31 cellular contexts compared by ENCODE assay signal in genomic region chr9:135328485-135329417, GRCh38.
DNase-seq lines count a peak whose midpoint lies in the region; ATAC-seq and TF ChIP-seq lines count a peak whose summit lies in the region.
"Had no signal": no experiment of that assay in that cellular context is flagged by ENCODE, and none has a peak within 500 bp of the region (broad histone marks: within the 10 kb centered on the region; RNA-seq: fewer than 3 reads in every experiment).

No MANE protein-coding gene starts in this region.

- H3K4me1 Mint-ChIP-seq in activated T-cell treated with anti-CD3 and anti-CD28 coated beads, Interleukin-2, amount 50 U/mL, for 72 hours (ENCODE audit: low read depth): no peaks in the 10 kb centered on the region
- H3K4me1 Mint-ChIP-seq in neural crest cell: peaks cover 5% of the 10 kb centered on the region
- H3K4me1 Mint-ChIP-seq: activated B cell treated with CpG ODN at 0.5 μM for 24 hours; activated naive CD4-positive, alpha-beta T cell treated with anti-CD3 and anti-CD28 coated beads, Interleukin-2, amount 10 ng/mL, durations not matched to agents 7 days and 5 days; stimulated activated naive CD8-positive, alpha-beta T cell treated with anti-CD3 and anti-CD28 coated beads, Interleukin-15, amount 100 ng/mL, for 72 hours had no signal

- no peaks in the 10 kb centered on the region for H3K27me3 ChIP-seq in aorta (ENCODE audit: control insufficient read depth in 1 of 2, insufficient read depth in 2 of 2, low read length in 1 of 2)
- H3K27me3 ChIP-seq: BLaER1, colonic mucosa, foreskin keratinocyte, hepatocyte had no signal

- no peak overlapping the region for H3K4me3 Mint-ChIP-seq in activated T-cell treated with anti-CD3 and anti-CD28 coated beads, Interleukin-2, amount 50 U/mL, for 72 hours
- no peak overlapping the region for H3K4me3 Mint-ChIP-seq in neural crest cell
- H3K4me3 Mint-ChIP-seq: activated B cell treated with CpG ODN at 0.5 μM for 24 hours; activated naive CD4-positive, alpha-beta T cell treated with anti-CD3 and anti-CD28 coated beads, Interleukin-2, amount 10 ng/mL, durations not matched to agents 7 days and 5 days; H9; nephron; stimulated activated naive CD8-positive, alpha-beta T cell treated with anti-CD3 and anti-CD28 coated beads, Interleukin-15, amount 100 ng/mL, for 72 hours had no signal

- no peaks in the 10 kb centered on the region for H3K4me1 ChIP-seq in aorta (ENCODE audit: control insufficient read depth in 1 of 2, insufficient read depth in 2 of 2, low read length in 2 of 2)
- H3K4me1 ChIP-seq: A549, breast epithelium, colonic mucosa, foreskin keratinocyte, tibial artery had no signal

- DNase-seq in activated T-cell treated with anti-CD3 and anti-CD28 coated beads, Interleukin-2, amount 50 U/mL, for 1 hour: peak; percentile 3
- no peak for DNase-seq in activated T-cell treated with anti-CD3 and anti-CD28 coated beads, Interleukin-2, amount 50 U/mL, for 72 hours
- DNase-seq in SK-N-DZ (ENCODE audit: low spot score): peak; percentile 22
- peak; percentile 0 for DNase-seq in neural crest cell (ENCODE audit: low read depth, low spot score)
- DNase-seq in aorta: peak; percentile 33 to 57
- no peak for DNase-seq in hippocampal formation (lab: John Stamatoyannopoulos, UW)
- no peak for DNase-seq in HK-2 (ENCODE audit: unreplicated experiment)
- DNase-seq: activated B cell treated with CpG ODN at 0.5 μM for 24 hours; activated naive CD4-positive, alpha-beta T cell treated with anti-CD3 and anti-CD28 coated beads, Interleukin-2, amount 10 ng/mL, durations not matched to agents 7 days and 5 days; activated T-cell treated with anti-CD3 and anti-CD28 coated beads for 4 hours; amniotic stem cell; colonic mucosa; COR-L47; DND-41; foreskin keratinocyte; stimulated activated CD4-positive, alpha-beta T cell treated with anti-CD3 and anti-CD28 coated beads, Interleukin-15, amount 100 ng/mL, for 24 hours; stimulated activated naive CD8-positive, alpha-beta T cell treated with anti-CD3 and anti-CD28 coated beads, Interleukin-15, amount 100 ng/mL, for 72 hours; T-helper 9 cell had no signal

- peaks cover 5% of the 10 kb centered on the region for H3K9me3 ChIP-seq in aorta (ENCODE audit: control insufficient read depth, low read length)
- H3K9me3 ChIP-seq: BLaER1, colonic mucosa had no signal

- H3K36me3 Mint-ChIP-seq in activated T-cell treated with anti-CD3 and anti-CD28 coated beads, Interleukin-2, amount 50 U/mL, for 72 hours (ENCODE audit: insufficient read depth in 2 of 2): no peaks in the 10 kb centered on the region
- H3K36me3 Mint-ChIP-seq in neural crest cell (ENCODE audit: low read depth): no peaks in the 10 kb centered on the region
- H3K36me3 Mint-ChIP-seq: activated naive CD4-positive, alpha-beta T cell treated with anti-CD3 and anti-CD28 coated beads, Interleukin-2, amount 10 ng/mL, durations not matched to agents 7 days and 5 days had no signal

- H3K9me3 Mint-ChIP-seq in activated T-cell treated with anti-CD3 and anti-CD28 coated beads, Interleukin-2, amount 50 U/mL, for 72 hours: no peaks in the 10 kb centered on the region
- H3K9me3 Mint-ChIP-seq in neural crest cell: peaks cover 4% of the 10 kb centered on the region
- H3K9me3 Mint-ChIP-seq: activated B cell treated with CpG ODN at 0.5 μM for 24 hours; activated naive CD4-positive, alpha-beta T cell treated with anti-CD3 and anti-CD28 coated beads, Interleukin-2, amount 10 ng/mL, durations not matched to agents 7 days and 5 days; stimulated activated naive CD8-positive, alpha-beta T cell treated with anti-CD3 and anti-CD28 coated beads, Interleukin-15, amount 100 ng/mL, for 72 hours had no signal

- no peaks in the 10 kb centered on the region for H3K27me3 Mint-ChIP-seq in activated T-cell treated with anti-CD3 and anti-CD28 coated beads, Interleukin-2, amount 50 U/mL, for 72 hours (ENCODE audit: low read depth)
- no peaks in the 10 kb centered on the region for H3K27me3 Mint-ChIP-seq in neural crest cell (ENCODE audit: low read depth)
- H3K27me3 Mint-ChIP-seq: activated B cell treated with CpG ODN at 0.5 μM for 24 hours; activated naive CD4-positive, alpha-beta T cell treated with anti-CD3 and anti-CD28 coated beads, Interleukin-2, amount 10 ng/mL, durations not matched to agents 7 days and 5 days had no signal

- intact Hi-C loops in aorta (cut with DNase I): no loop called here

- no peak overlapping the region for H3K4me3 ChIP-seq in aorta (ENCODE audit: low read length in 2 of 2)
- H3K4me3 ChIP-seq: A549, BLaER1, breast epithelium, colonic mucosa, GM12878, hepatocyte, tibial artery had no signal

- no peak for ATAC-seq in activated T-cell treated with anti-CD3 and anti-CD28 coated beads, Interleukin-2, amount 50 U/mL, for 72 hours (replicated peaks in 1 of 2)
- ATAC-seq in aorta (ENCODE audit: low FRiP score): no peak
- no peak for ATAC-seq in GM18907 (IDR thresholded peaks at IDR 0.05; ENCODE audit: unreplicated experiment)
- ATAC-seq: A549; esophagus mucosa; foreskin keratinocyte; GM12878; HepG2; stimulated activated naive CD8-positive, alpha-beta T cell treated with anti-CD3 and anti-CD28 coated beads, Interleukin-15, amount 100 ng/mL, for 72 hours had no signal

- no peaks in the 10 kb centered on the region for H3K36me3 ChIP-seq in aorta (ENCODE audit: control insufficient read depth in 1 of 2, insufficient read depth in 2 of 2, low read length in 1 of 2)
- H3K36me3 ChIP-seq: BLaER1, breast epithelium, colonic mucosa, tibial artery had no signal

- 70% methylated on average over 20 of the region's 20 CpGs for WGBS in aorta, 2 donors

- no peak for TF ChIP-seq CTCF in neural crest cell (conservative IDR thresholded peaks at IDR 0.05)

- no peak overlapping the region for H3K27ac ChIP-seq in aorta (ENCODE audit: low read depth in 1 of 2, low read length in 2 of 2)
- H3K27ac ChIP-seq: A549, BLaER1, breast epithelium, colonic mucosa, foreskin keratinocyte, hepatocyte, HL-60, tibial artery had no signal

- no peak overlapping the region for H3K27ac Mint-ChIP-seq in activated T-cell treated with anti-CD3 and anti-CD28 coated beads, Interleukin-2, amount 50 U/mL, for 72 hours
- H3K27ac Mint-ChIP-seq in neural crest cell (ENCODE audit: unreplicated experiment): no peak overlapping the region
- H3K27ac Mint-ChIP-seq: activated B cell treated with CpG ODN at 0.5 μM for 24 hours; activated naive CD4-positive, alpha-beta T cell treated with anti-CD3 and anti-CD28 coated beads, Interleukin-2, amount 10 ng/mL, durations not matched to agents 7 days and 5 days; H9; nephron; progenitor cell of endocrine pancreas; stimulated activated naive CD8-positive, alpha-beta T cell treated with anti-CD3 and anti-CD28 coated beads, Interleukin-15, amount 100 ng/mL, for 72 hours had no signal

Comparison
In these comparisons a context has a peak if more than half of its experiments do, and no peak if none do; other contexts are left out.
1. DNase-seq: peak in activated T-cell treated with anti-CD3 and anti-CD28 coated beads, Interleukin-2, amount 50 U/mL, for 1 hour (single experiment), SK-N-DZ (single experiment), neural crest cell (single experiment) and aorta (2 of 2); none in activated T-cell treated with anti-CD3 and anti-CD28 coated beads, Interleukin-2, amount 50 U/mL, for 72 hours (0 of 2), hippocampal formation (0 of 2) and HK-2 (single experiment).